In genomic region chr15:101275018-101275417, GRCh38 we compare ENCODE assay signal across 12 cellular contexts. TPM values are rescaled to one million over a fixed set of nuclear protein-coding genes. Genes with fewer than 3 reads are reported as not detected.
DNase-seq lines count a peak whose midpoint lies in the region; ATAC-seq and TF ChIP-seq lines count a peak whose summit lies in the region.
"Had no signal": no experiment of that assay in that cellular context is flagged by ENCODE, and none has a peak within 500 bp of the region (broad histone marks: within the 10 kb centered on the region; RNA-seq: fewer than 3 reads in every experiment).

No MANE protein-coding gene starts in this region.

- H3K4me2 ChIP-seq in MM.1S (ENCODE audit: low read depth, low read length): peak overlapping the region; percentile 75

- TF ChIP-seq POLR2A in gastrocnemius medialis (IDR thresholded peaks at IDR 0.05): no peak

- H3K27me3 ChIP-seq in MM.1S (replicated peaks; ENCODE audit: insufficient read depth, low read length) (no peaks in the 10 kb centered on the region), gastrocnemius medialis (no peaks in the 10 kb centered on the region)
- H3K27me3 ChIP-seq: uterus had no signal

- no peaks in the 10 kb centered on the region for H3K9me3 Mint-ChIP-seq in activated T-cell treated with anti-CD3 and anti-CD28 coated beads, Interleukin-2, amount 50 U/mL, for 72 hours

- H3F3A ChIP-seq in MM.1S (ENCODE audit: insufficient read depth, low read length): peaks cover 45% of the 10 kb centered on the region

- intact Hi-C loops in gastrocnemius medialis (cut with DNase I; ENCODE audit: low total_unique reads): loop anchor here (5.0 kb wide), 1 partner anchor 177 kb away; no protein-coding TSS in a partner anchor

- peak overlapping the region; percentile 89 for H3K27ac Mint-ChIP-seq in activated T-cell treated with anti-CD3 and anti-CD28 coated beads, Interleukin-2, amount 50 U/mL, for 72 hours

- H3K79me2 ChIP-seq in MM.1S (ENCODE audit: low read length): peaks cover 49% of the 10 kb centered on the region

- H3K4me1 ChIP-seq in MM.1S (ENCODE audit: low read length) (peaks cover 13% of the 10 kb centered on the region), gastrocnemius medialis (peaks cover 33 to 53% of the 10 kb centered on the region in 2 donors)
- H3K4me1 ChIP-seq: uterus had no signal

- H3K36me3 ChIP-seq in MM.1S (replicated peaks; ENCODE audit: insufficient read depth, low read length) (peaks cover 40% of the 10 kb centered on the region), gastrocnemius medialis (peaks cover 2 to 66% of the 10 kb centered on the region in 2 donors)
- H3K36me3 ChIP-seq: uterus had no signal

- H3K9me3 ChIP-seq in MM.1S (replicated peaks; ENCODE audit: insufficient read depth, low read length) (no peaks in the 10 kb centered on the region), gastrocnemius medialis (no peaks in the 10 kb centered on the region)
- H3K9me3 ChIP-seq: uterus had no signal

- H3K4me3 ChIP-seq in MM.1S (ENCODE audit: low read length) (peak overlapping the region; percentile 97; the same call in 1 of the 2 replicates), gastrocnemius medialis (no peak overlapping the region)
- H3K4me3 ChIP-seq: uterus had no signal

- H2AFZ ChIP-seq in MM.1S (ENCODE audit: low read length): no peak overlapping the region

- peak in 1 of 2 donors; percentile 17 for ATAC-seq in activated T-cell treated with anti-CD3 and anti-CD28 coated beads, Interleukin-2, amount 50 U/mL, for 72 hours (replicated peaks in 1 of 2)
- ATAC-seq in GM21717 (IDR thresholded peaks at IDR 0.05; ENCODE audit: unreplicated experiment): peak; percentile 36
- ATAC-seq in gastrocnemius medialis: no peak

- in situ Hi-C loops in gastrocnemius medialis (cut with MboI; ENCODE audit: low sequenced_read_pairs in 4 of 4): no loop called here

- no peaks in the 10 kb centered on the region for H4K20me1 ChIP-seq in MM.1S (ENCODE audit: insufficient read depth, low read length)

- no peaks in the 10 kb centered on the region for H3K9me2 ChIP-seq in MM.1S (replicated peaks; ENCODE audit: insufficient read depth, low read length)

- H3K27ac ChIP-seq in MM.1S (ENCODE audit: low read length): peak overlapping the region; percentile 90
- peak overlapping the region in 3 of 4 donors; percentile 18 to 98 (median 97) for H3K27ac ChIP-seq in gastrocnemius medialis
- H3K27ac ChIP-seq: uterus had no signal

- peaks cover 17 to 30% of the 10 kb centered on the region in 2 donors for H3K36me3 Mint-ChIP-seq in activated T-cell treated with anti-CD3 and anti-CD28 coated beads, Interleukin-2, amount 50 U/mL, for 72 hours (ENCODE audit: insufficient read depth in 2 of 2)

- H3K9ac ChIP-seq in MM.1S (ENCODE audit: low read length): peak overlapping the region; percentile 99

- peak overlapping the region; percentile 95 to 100 for H3K4me3 Mint-ChIP-seq in activated T-cell treated with anti-CD3 and anti-CD28 coated beads, Interleukin-2, amount 50 U/mL, for 72 hours

- peaks cover 34% of the 10 kb centered on the region for H3K4me1 Mint-ChIP-seq in activated T-cell treated with anti-CD3 and anti-CD28 coated beads, Interleukin-2, amount 50 U/mL, for 72 hours (ENCODE audit: low read depth)

- H3K27me3 Mint-ChIP-seq in activated T-cell treated with anti-CD3 and anti-CD28 coated beads, Interleukin-2, amount 50 U/mL, for 72 hours (ENCODE audit: low read depth): no peaks in the 10 kb centered on the region

- TF ChIP-seq CTCF in MM.1S (IDR thresholded peaks at IDR 0.05; ENCODE audit: low read length): no peak
- no peak for TF ChIP-seq CTCF in gastrocnemius medialis (IDR thresholded peaks at IDR 0.05 in 4 of 5, conservative IDR thresholded peaks at IDR 0.05 in 1 of 5)

- DNase-seq in activated T-cell treated with anti-CD3 and anti-CD28 coated beads, Interleukin-2, amount 50 U/mL, for 72 hours: no peak
- DNase-seq in activated T-cell treated with anti-CD3 and anti-CD28 coated beads for 4 hours (no peak), MM.1S (peak; percentile 83), gastrocnemius medialis (no peak), middle frontal gyrus (ENCODE audit: extremely low spot score, low spot score) (no peak), germinal center (ENCODE audit: low spot score) (no peak), H4 (ENCODE audit: low spot score) (no peak)
- DNase-seq: ACHN, NCI-H524 treated with DMSO at 0.1 percent for 48 hours, SIG-M5, uterus had no signal

RNA-seq across cellular contexts. Expression of gene SELENOS, which starts 2.3 kb away (rescaled TPM):
- 10 to 100 TPM; 42.9 to 44.8 TPM for total RNA-seq in activated T-cell treated with anti-CD3 and anti-CD28 coated beads, Interleukin-2, amount 50 U/mL, for 72 hours
- 100 to 1,000 TPM in 1 of 4 donors, 10 to 100 TPM in 3; 74.9 to 106 (median 89.1) TPM for total RNA-seq in gastrocnemius medialis
- 67.4 and 68.3 TPM in 2 replicates for total RNA-seq in H4 (2014; rRNA removed; shearing (Covaris generic))

RNA-seq across cellular contexts. Expression of gene SNRPA1, which starts 20.0 kb away (rescaled TPM):
- total RNA-seq in activated T-cell treated with anti-CD3 and anti-CD28 coated beads, Interleukin-2, amount 50 U/mL, for 72 hours: 100 to 1,000 TPM; 132 to 141 TPM
- 10 to 100 TPM; 19.6 to 59.1 (median 26.2) TPM for total RNA-seq in gastrocnemius medialis
- total RNA-seq in H4 (2014; rRNA removed; shearing (Covaris generic)): 22.0 and 36.3 TPM in 2 replicates

RNA-seq across cellular contexts. Expression of gene CHSY1, which starts 23.2 kb away (rescaled TPM):
- total RNA-seq in activated T-cell treated with anti-CD3 and anti-CD28 coated beads, Interleukin-2, amount 50 U/mL, for 72 hours: 10 to 100 TPM; 26.4 to 31.1 TPM
- total RNA-seq in gastrocnemius medialis: 1 to 10 TPM; 4.6 to 8.3 (median 7.1) TPM
- 18.1 and 22.5 TPM in 2 replicates for total RNA-seq in H4 (2014; rRNA removed; shearing (Covaris generic))
